ENCODE assay signal across 26 cellular contexts in the genomic region with DNA sequence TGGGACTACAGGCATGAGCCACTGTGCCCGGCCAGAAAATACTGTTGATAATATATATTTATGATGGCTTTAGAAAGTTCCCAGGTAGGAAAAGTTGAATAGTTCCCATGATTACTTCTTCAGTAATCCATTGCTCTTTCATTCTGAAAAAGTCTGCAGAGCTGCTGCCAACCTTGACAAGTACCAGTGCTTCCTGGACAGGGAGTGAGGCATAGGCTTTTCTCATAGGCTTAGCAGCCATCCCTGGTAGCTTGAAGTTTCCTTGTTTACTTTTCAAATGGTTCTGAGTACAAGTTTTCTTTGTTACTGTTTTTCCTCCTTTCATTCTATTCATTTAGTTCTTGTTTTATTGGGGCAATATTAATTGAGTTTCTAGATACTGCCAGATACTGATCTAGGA. TPM values are rescaled to one million over a fixed set of nuclear protein-coding genes. Genes with fewer than 3 reads are reported as not detected.
DNase-seq lines count a peak whose midpoint lies in the region; ATAC-seq, FAIRE-seq and TF ChIP-seq lines count a peak whose summit lies in the region.
"Had no signal": no experiment of that assay in that cellular context is flagged by ENCODE, and none has a peak within 500 bp of the region (broad histone marks: within the 10 kb centered on the region; RNA-seq: fewer than 3 reads in every experiment).

No MANE protein-coding gene starts in this region.

- no peaks in the 10 kb centered on the region for H3K27me3 Mint-ChIP-seq in activated naive CD8-positive, alpha-beta T cell treated with anti-CD3 and anti-CD28 coated beads, Interleukin-2, amount 50 U/mL, for 24 hours
- no peaks in the 10 kb centered on the region for H3K27me3 Mint-ChIP-seq in activated naive CD8-positive, alpha-beta T cell treated with anti-CD3 and anti-CD28 coated beads for 36 hours
- H3K27me3 Mint-ChIP-seq: CD4-positive, alpha-beta memory T cell had no signal

- intact Hi-C loops in body of pancreas (cut with DNase I): no loop called here

- H3K27me3 ChIP-seq in body of pancreas (no peaks in the 10 kb centered on the region), lung (ENCODE audit: control insufficient read depth, insufficient read depth) (no peaks in the 10 kb centered on the region), small intestine (ENCODE audit: control insufficient read depth in 2 of 2, insufficient read depth in 2 of 2, low read length in 2 of 2) (no peaks in the 10 kb centered on the region)
- H3K27me3 ChIP-seq: BE2C, MG63 had no signal

- H3K4me3 Mint-ChIP-seq in activated naive CD8-positive, alpha-beta T cell treated with anti-CD3 and anti-CD28 coated beads, Interleukin-2, amount 50 U/mL, for 24 hours: no peak overlapping the region
- no peak overlapping the region for H3K4me3 Mint-ChIP-seq in activated naive CD8-positive, alpha-beta T cell treated with anti-CD3 and anti-CD28 coated beads for 36 hours
- H3K4me3 Mint-ChIP-seq: CD4-positive, alpha-beta memory T cell had no signal

- H3K9me3 ChIP-seq in body of pancreas (no peaks in the 10 kb centered on the region), lung (ENCODE audit: control insufficient read depth in 2 of 2, insufficient read depth in 1 of 2, low read length in 1 of 2) (no peaks in the 10 kb centered on the region), small intestine (ENCODE audit: control insufficient read depth, low read depth) (no peaks in the 10 kb centered on the region)
- H3K9me3 ChIP-seq: BE2C, MG63 had no signal

- H3K27ac ChIP-seq in body of pancreas: no peak overlapping the region
- H3K27ac ChIP-seq in lung (ENCODE audit: low read depth in 1 of 2, low read length in 1 of 2): no peak overlapping the region
- no peak overlapping the region for H3K27ac ChIP-seq in small intestine (ENCODE audit: low read depth in 1 of 2, low read length in 1 of 2)
- H3K27ac ChIP-seq: KMS-11 had no signal

- peaks cover 0 to under 1% of the 10 kb centered on the region in 2 donors for H3K36me3 ChIP-seq in body of pancreas (replicated peaks in 1 of 2; ENCODE audit: insufficient read depth in 1 of 2, low read depth in 2 of 2)
- H3K36me3 ChIP-seq in lung (ENCODE audit: control insufficient read depth in 2 of 2, insufficient read depth in 2 of 2, low read length in 2 of 2): peaks cover 6 to 14% of the 10 kb centered on the region in 2 donors
- peaks cover 2 to 4% of the 10 kb centered on the region in 2 donors for H3K36me3 ChIP-seq in small intestine (ENCODE audit: control insufficient read depth in 2 of 2, insufficient read depth in 2 of 2, low read length in 2 of 2)

- no peak for FAIRE-seq in small intestine (lab: Jason Lieb, UNC)
- FAIRE-seq: HepG2 had no signal

- H3K4me1 ChIP-seq in body of pancreas: peaks cover 10% of the 10 kb centered on the region
- H3K4me1 ChIP-seq in lung (ENCODE audit: control insufficient read depth in 2 of 2, insufficient read depth in 2 of 2, low read length in 2 of 2): peaks cover 0 to 4% of the 10 kb centered on the region in 2 donors
- peaks cover 0 to 3% of the 10 kb centered on the region in 2 donors for H3K4me1 ChIP-seq in small intestine (ENCODE audit: control insufficient read depth in 2 of 2, insufficient read depth in 1 of 2, low read depth in 1 of 2, low read length in 1 of 2)
- H3K4me1 ChIP-seq: BE2C had no signal

- TF ChIP-seq CTCF in body of pancreas (IDR thresholded peaks at IDR 0.05) (no peak), lung (IDR thresholded peaks at IDR 0.05; ENCODE audit: control extremely low read depth, extremely low read depth) (no peak)

- no peak overlapping the region for H3K4me3 ChIP-seq in body of pancreas
- H3K4me3 ChIP-seq in lung: no peak overlapping the region
- H3K4me3 ChIP-seq in small intestine (ENCODE audit: low read depth in 1 of 2, low read length in 2 of 2): no peak overlapping the region
- H3K4me3 ChIP-seq: MG63 had no signal

- no peak for DNase-seq in activated naive CD8-positive, alpha-beta T cell treated with anti-CD3 and anti-CD28 coated beads, Interleukin-2, amount 50 U/mL, for 24 hours
- no peak for DNase-seq in activated naive CD8-positive, alpha-beta T cell treated with anti-CD3 and anti-CD28 coated beads for 36 hours
- DNase-seq in body of pancreas: no peak
- DNase-seq in lung (ENCODE audit: low spot score): no peak
- peak; percentile 9 for DNase-seq in small intestine
- no peak for DNase-seq in NCI-H524 treated with DMSO at 0.1 percent for 48 hours (lab: John Stamatoyannopoulos, UW)
- no peak for DNase-seq in superior temporal gyrus (ENCODE audit: extremely low spot score)
- DNase-seq: 8988T; BE2C; CD4-positive, alpha-beta memory T cell; DMS79; MG63; NCI-H1092 treated with DMSO at 0.1 percent for 48 hours; NCI-H1694 treated with DMSO at 0.1 percent for 48 hours; NCI-H2107; NCI-H345; NCI-H69; NK-92 treated with Interleukin-12 subunit alpha and Interleukin-12 subunit beta, amount 100 ng/mL, for 24 hours; SHP77 treated with DMSO at 0.1 percent for 48 hours had no signal

- 67 to 80% methylated on average over 1 of the region's 1 CpG for WGBS in body of pancreas, 2 donors
- 100% methylated on average over 1 of the region's 1 CpG for WGBS in lung, 2 donors
- WGBS in small intestine, 3 donors: 67 to 81% (median 70%) methylated on average over 1 of the region's 1 CpG

- H3K36me3 Mint-ChIP-seq in activated naive CD8-positive, alpha-beta T cell treated with anti-CD3 and anti-CD28 coated beads, Interleukin-2, amount 50 U/mL, for 24 hours (ENCODE audit: low read depth): peaks cover 43% of the 10 kb centered on the region
- peaks cover 23% of the 10 kb centered on the region for H3K36me3 Mint-ChIP-seq in activated naive CD8-positive, alpha-beta T cell treated with anti-CD3 and anti-CD28 coated beads for 36 hours

- H3K27ac Mint-ChIP-seq in activated naive CD8-positive, alpha-beta T cell treated with anti-CD3 and anti-CD28 coated beads, Interleukin-2, amount 50 U/mL, for 24 hours: peak overlapping the region; percentile 33
- no peak overlapping the region for H3K27ac Mint-ChIP-seq in activated naive CD8-positive, alpha-beta T cell treated with anti-CD3 and anti-CD28 coated beads for 36 hours

- no peak for TF ChIP-seq POLR2A in body of pancreas (IDR thresholded peaks at IDR 0.05)

- H3K4me1 Mint-ChIP-seq in activated naive CD8-positive, alpha-beta T cell treated with anti-CD3 and anti-CD28 coated beads, Interleukin-2, amount 50 U/mL, for 24 hours: peaks cover 26% of the 10 kb centered on the region
- H3K4me1 Mint-ChIP-seq in activated naive CD8-positive, alpha-beta T cell treated with anti-CD3 and anti-CD28 coated beads for 36 hours: peaks cover 27% of the 10 kb centered on the region

- no peaks in the 10 kb centered on the region for H3K9me3 Mint-ChIP-seq in activated naive CD8-positive, alpha-beta T cell treated with anti-CD3 and anti-CD28 coated beads, Interleukin-2, amount 50 U/mL, for 24 hours
- no peaks in the 10 kb centered on the region for H3K9me3 Mint-ChIP-seq in activated naive CD8-positive, alpha-beta T cell treated with anti-CD3 and anti-CD28 coated beads for 36 hours
- H3K9me3 Mint-ChIP-seq: CD4-positive, alpha-beta memory T cell had no signal

- no peak for ATAC-seq in activated naive CD8-positive, alpha-beta T cell treated with anti-CD3 and anti-CD28 coated beads, Interleukin-2, amount 50 U/mL, for 24 hours
- peak; percentile 56 for ATAC-seq in body of pancreas
- ATAC-seq in lung (ENCODE audit: insufficient read depth, low FRiP score): peak; percentile 66
- no peak for ATAC-seq in HG02571 (IDR thresholded peaks at IDR 0.05; ENCODE audit: unreplicated experiment)
- ATAC-seq: HCT116, HepG2 had no signal

RNA-seq across cellular contexts. Expression of gene RWDD1, which starts 7.8 kb away (rescaled TPM):
- 10 to 100 TPM; 52.2 to 52.5 TPM for total RNA-seq in activated naive CD8-positive, alpha-beta T cell treated with anti-CD3 and anti-CD28 coated beads for 36 hours
- total RNA-seq in body of pancreas (10 to 100 TPM; 21.4 to 28.0 TPM), lung (10 to 100 TPM; 27.2 to 28.6 TPM)
- polyA plus RNA-seq in lung (10 to 100 TPM; 28.6 to 66.9 TPM), small intestine (10 to 100 TPM; 37.3 to 60.2 (median 51.9) TPM)

RNA-seq across cellular contexts. Expression of gene CALHM4, which starts 25.6 kb away (rescaled TPM):
- total RNA-seq in activated naive CD8-positive, alpha-beta T cell treated with anti-CD3 and anti-CD28 coated beads for 36 hours: not detected
- total RNA-seq in body of pancreas (not detected), lung (not detected)
- polyA plus RNA-seq in lung (not detected), small intestine (not detected)
- total RNA-seq: CD4-positive, alpha-beta memory T cell; G401; HepG2; OCI-LY7; RPMI7951 had no signal
- polyA plus RNA-seq: CD4-positive, alpha-beta memory T cell; HepG2 had no signal

RNA-seq across cellular contexts. Expression of gene TRAPPC3L, which starts 33.7 kb away (rescaled TPM):
- not detected for total RNA-seq in activated naive CD8-positive, alpha-beta T cell treated with anti-CD3 and anti-CD28 coated beads for 36 hours
- total RNA-seq in body of pancreas (not detected), lung (under 1 TPM; 0.25 to 0.28 TPM)
- polyA plus RNA-seq in lung (under 1 TPM in 1 of 2 donors, not detected in 1; 0.07 TPM), small intestine (under 1 TPM in 1 of 3 donors, not detected in 2; 0.12 TPM)
- total RNA-seq: CD4-positive, alpha-beta memory T cell; G401; HepG2; OCI-LY7; RPMI7951 had no signal
- polyA plus RNA-seq: CD4-positive, alpha-beta memory T cell; HepG2 had no signal

RNA-seq across cellular contexts. Expression of gene RSPH4A, which starts 37.1 kb away (rescaled TPM):
- under 1 TPM; 0.23 to 0.44 TPM for total RNA-seq in activated naive CD8-positive, alpha-beta T cell treated with anti-CD3 and anti-CD28 coated beads for 36 hours
- total RNA-seq in body of pancreas: 1 to 10 TPM in 1 of 2 donors, not detected in 1; 2.6 TPM
- total RNA-seq in lung: 10 to 100 TPM; 20.6 to 46.1 TPM
- 1 to 10 TPM; 5.4 to 9.0 TPM for polyA plus RNA-seq in lung
- under 1 TPM; 0.12 to 0.54 (median 0.22) TPM for polyA plus RNA-seq in small intestine
- total RNA-seq: RPMI7951 had no signal
- polyA plus RNA-seq: CD4-positive, alpha-beta memory T cell had no signal

Comparison
In these comparisons a context has a peak if more than half of its experiments do, and no peak if none do; other contexts are left out.
1. ATAC-seq: peak in body of pancreas (single experiment) and lung (single experiment); none in activated naive CD8-positive, alpha-beta T cell treated with anti-CD3 and anti-CD28 coated beads, Interleukin-2, amount 50 U/mL, for 24 hours (single experiment) and HG02571 (single experiment).